In genomic region chr7:101913876-101914275, GRCh38 we compare ENCODE assay signal across 18 cellular contexts.
A peak's percentile ranks its signal among the peaks of the same experiment; 100 is the strongest.
DNase-seq lines count a peak whose midpoint lies in the region; ATAC-seq, FAIRE-seq and TF ChIP-seq lines count a peak whose summit lies in the region.
"Had no signal": no experiment of that assay in that cellular context is flagged by ENCODE, and none has a peak within 500 bp of the region (broad histone marks: within the 10 kb centered on the region; RNA-seq: fewer than 3 reads in every experiment).

No MANE protein-coding gene starts in this region.

- H3K27me3 ChIP-seq in astrocyte (ENCODE audit: insufficient read depth, low read length) = no peaks in the 10 kb centered on the region
- no peaks in the 10 kb centered on the region for H3K27me3 ChIP-seq in thoracic aorta (replicated peaks; ENCODE audit: insufficient read depth)
- H3K27me3 ChIP-seq: brain microvascular endothelial cell, stomach had no signal

- peaks cover 27% of the 10 kb centered on the region for H3K36me3 Mint-ChIP-seq in astrocyte (ENCODE audit: low read depth, unreplicated experiment)

- no peak overlapping the region for H3K27ac ChIP-seq in astrocyte (ENCODE audit: low read depth, low read length)
- H3K27ac ChIP-seq in thoracic aorta = no peak overlapping the region
- H3K27ac ChIP-seq: 22Rv1, brain microvascular endothelial cell, VCaP had no signal

- no peak overlapping the region for H3K4me3 Mint-ChIP-seq in astrocyte (ENCODE audit: unreplicated experiment)

- H3K9me3 ChIP-seq in astrocyte (ENCODE audit: insufficient read depth, low read depth, low read length) = no peaks in the 10 kb centered on the region
- H3K9me3 ChIP-seq in thoracic aorta = no peaks in the 10 kb centered on the region
- H3K9me3 ChIP-seq: stomach had no signal

- H3K27me3 Mint-ChIP-seq in astrocyte (ENCODE audit: low read depth, unreplicated experiment) = no peaks in the 10 kb centered on the region

- peak; percentile 5 to 21 for DNase-seq in NCI-H524 (lab: John Stamatoyannopoulos, UW)
- DNase-seq in NCI-H524 treated with DMSO at 0.1 percent for 48 hours (lab: John Stamatoyannopoulos, UW) = no peak
- peak; percentile 48 for DNase-seq in astrocyte (ENCODE audit: low read depth)
- DNase-seq in inferior parietal cortex (ENCODE audit: extremely low spot score) = peak; percentile 59
- DNase-seq in thoracic aorta (ENCODE audit: low spot score) = no peak
- no peak for DNase-seq in NK-92 treated with Interleukin-12 subunit alpha and Interleukin-12 subunit beta, amount 100 ng/mL, for 24 hours (lab: John Stamatoyannopoulos, UW)
- no peak for DNase-seq in NCI-H2196 (lab: John Stamatoyannopoulos, UW; ENCODE audit: unreplicated experiment)
- no peak for DNase-seq in NAMALWA (ENCODE audit: low spot score)
- DNase-seq: activated T-cell treated with anti-CD3 and anti-CD28 coated beads for 4 hours; brain microvascular endothelial cell; DMS79 treated with DMSO at 0.1 percent for 48 hours; left cardiac atrium; NCI-H226; stimulated activated CD4-positive, alpha-beta T cell treated with anti-CD3 and anti-CD28 coated beads, Interleukin-2, amount 100 ng/mL, for 48 hours; stomach had no signal

- H3K36me3 ChIP-seq in astrocyte (ENCODE audit: insufficient read depth, low read length) (peaks cover 8% of the 10 kb centered on the region), thoracic aorta (peaks cover 16% of the 10 kb centered on the region)
- H3K36me3 ChIP-seq: brain microvascular endothelial cell had no signal

- no peak overlapping the region for H3K27ac Mint-ChIP-seq in astrocyte (ENCODE audit: unreplicated experiment)

- TF ChIP-seq CTCF in astrocyte (IDR thresholded peaks at IDR 0.05; ENCODE audit: insufficient read depth, low read depth, low read length) = no peak
- no peak for TF ChIP-seq CTCF in thoracic aorta (IDR thresholded peaks at IDR 0.05)

- no peak overlapping the region for H2AFZ ChIP-seq in astrocyte (ENCODE audit: low read depth, low read length)

- no peak overlapping the region for H3K9ac ChIP-seq in astrocyte (ENCODE audit: low read length)

- peaks cover 15% of the 10 kb centered on the region for H3K4me1 Mint-ChIP-seq in astrocyte (ENCODE audit: low read depth, unreplicated experiment)

- no peak overlapping the region for H3K4me2 ChIP-seq in astrocyte (ENCODE audit: low read length)

- no peak for FAIRE-seq in astrocyte (lab: Jason Lieb, UNC)

- no peaks in the 10 kb centered on the region for H3K9me3 Mint-ChIP-seq in astrocyte (ENCODE audit: unreplicated experiment)

- H4K20me1 ChIP-seq in astrocyte (ENCODE audit: insufficient read depth, low read length) = peaks cover 68% of the 10 kb centered on the region

- H3K4me3 ChIP-seq in astrocyte (ENCODE audit: insufficient read depth, low read depth, low read length) (no peak overlapping the region), thoracic aorta (peak overlapping the region; percentile 56)
- H3K4me3 ChIP-seq: stomach had no signal

- ATAC-seq in thoracic aorta (ENCODE audit: insufficient number of reproducible peaks, low FRiP score, low read depth) = no peak
- ATAC-seq: esophagus mucosa had no signal

- no peaks in the 10 kb centered on the region for H3K4me1 ChIP-seq in astrocyte (ENCODE audit: insufficient read depth, low read length)
- H3K4me1 ChIP-seq in thoracic aorta (ENCODE audit: control insufficient read depth in 1 of 2, low read depth in 2 of 2) = peaks cover 8 to 25% of the 10 kb centered on the region in 2 donors

- peaks cover 17% of the 10 kb centered on the region for H3K79me2 ChIP-seq in astrocyte (ENCODE audit: insufficient read depth, low read length)

Comparison
In these comparisons a context has a peak if more than half of its experiments do, and no peak if none do; other contexts are left out.
1. DNase-seq: peak in NCI-H524 (2 of 2), astrocyte (single experiment) and inferior parietal cortex (single experiment); none in NCI-H524 treated with DMSO at 0.1 percent for 48 hours (single experiment), thoracic aorta (single experiment), NK-92 treated with Interleukin-12 subunit alpha and Interleukin-12 subunit beta, amount 100 ng/mL, for 24 hours (single experiment), NCI-H2196 (single experiment) and NAMALWA (single experiment).